ENCODE assay signal across 8 cellular contexts in genomic region chr1:157691285-157691920, GRCh38. TPM values are rescaled to one million over a fixed set of nuclear protein-coding genes. Genes with fewer than 3 reads are reported as not detected.
A peak's percentile ranks its signal among the peaks of the same experiment; 100 is the strongest.
DNase-seq lines count a peak whose midpoint lies in the region; ATAC-seq and TF ChIP-seq lines count a peak whose summit lies in the region.

No MANE protein-coding gene starts in this region.

- TF ChIP-seq POLR2A in transverse colon (IDR thresholded peaks at IDR 0.05) = no peak

- 38 to 41% methylated on average over 4 to 5 of the region's 5 CpGs for WGBS in transverse colon (ENCODE audit: low coverage in 1 of 2), 2 donors

- H3K9me3 Mint-ChIP-seq in glutamatergic neuron (ENCODE audit: unreplicated experiment) = no peaks in the 10 kb centered on the region

- CTCF ChIA-PET in HEK293 (lab: Yijun Ruan, JAX) = interaction anchor here (0.6 to 3.5 kb wide), 24 partner anchors 7 to 565 kb away, joined by 3 to 62 read pairs (median 4); partner anchors contain the start of genes FCRL2 and FCRL3

- H3K27me3 Mint-ChIP-seq in glutamatergic neuron (ENCODE audit: unreplicated experiment) = peaks cover 2% of the 10 kb centered on the region

- peaks cover 12% of the 10 kb centered on the region for H3K4me1 Mint-ChIP-seq in glutamatergic neuron (ENCODE audit: low read depth, unreplicated experiment)

- no peak overlapping the region for H3K4me3 Mint-ChIP-seq in glutamatergic neuron (ENCODE audit: unreplicated experiment)

- peak overlapping the region; percentile 41 for H3K27ac Mint-ChIP-seq in glutamatergic neuron (ENCODE audit: unreplicated experiment)

- TF ChIP-seq CTCF in HEK293 (tag by site-specific recombination; IDR thresholded peaks at IDR 0.05) = 0 out of 2 replicates have a peak, but pooled peaks have one; percentile 33
- peak; percentile 31 for TF ChIP-seq CTCF in glutamatergic neuron (IDR thresholded peaks at IDR 0.05; ENCODE audit: partially characterized antibody, unreplicated experiment)
- peak; percentile 24 to 48 (median 34) for TF ChIP-seq CTCF in transverse colon (IDR thresholded peaks at IDR 0.05)

- no peak overlapping the region for H3K27ac ChIP-seq in HEK293 (ENCODE audit: extremely low read depth, low read depth, low read length)
- H3K27ac ChIP-seq in SJCRH30 = no peak overlapping the region
- H3K27ac ChIP-seq in transverse colon = no peak overlapping the region

- no peaks in the 10 kb centered on the region for H3K4me1 ChIP-seq in HEK293 (ENCODE audit: control insufficient read depth, insufficient read depth, low read length)
- H3K4me1 ChIP-seq in SJCRH30 = no peaks in the 10 kb centered on the region
- H3K4me1 ChIP-seq in transverse colon = no peaks in the 10 kb centered on the region

- no peak overlapping the region for H3K4me3 ChIP-seq in HEK293 (ENCODE audit: low read depth, low read length)
- no peak overlapping the region for H3K4me3 ChIP-seq in SJCRH30
- H3K4me3 ChIP-seq in transverse colon = no peak overlapping the region

- no peaks in the 10 kb centered on the region for H3K27me3 ChIP-seq in SJCRH30
- H3K27me3 ChIP-seq in transverse colon = no peaks in the 10 kb centered on the region

- POLR2A ChIA-PET in HEK293 (lab: Yijun Ruan, JAX) = no interaction called here

- peaks cover 4% of the 10 kb centered on the region for H3K36me3 Mint-ChIP-seq in glutamatergic neuron (ENCODE audit: unreplicated experiment)

- no peak for TF ChIP-seq EP300 in transverse colon (IDR thresholded peaks at IDR 0.05; ENCODE audit: low read depth)

- no peaks in the 10 kb centered on the region for H3K9me3 ChIP-seq in HEK293 (ENCODE audit: control insufficient read depth, insufficient read depth, low read depth, low read length)
- no peaks in the 10 kb centered on the region for H3K9me3 ChIP-seq in SJCRH30 (replicated peaks)
- no peaks in the 10 kb centered on the region for H3K9me3 ChIP-seq in transverse colon

- in situ Hi-C loops in transverse colon (cut with MboI; ENCODE audit: low pct_ligation_motif_present in 1 of 4, low pct_unique_long_range_greater_than_20kb in 1 of 4, low sequenced_read_pairs in 3 of 4) = no loop called here

- no peak for ATAC-seq in GM19035 (IDR thresholded peaks at IDR 0.05; ENCODE audit: unreplicated experiment)
- ATAC-seq in HG03342 (IDR thresholded peaks at IDR 0.05; ENCODE audit: unreplicated experiment) = no peak

- H3K36me3 ChIP-seq in HEK293 (ENCODE audit: control insufficient read depth in 2 of 2, insufficient read depth in 1 of 2, low read length in 2 of 2) = no peaks in the 10 kb centered on the region
- H3K36me3 ChIP-seq in SJCRH30 = no peaks in the 10 kb centered on the region
- no peaks in the 10 kb centered on the region for H3K36me3 ChIP-seq in transverse colon

- peak; percentile 14 for DNase-seq in CMK (ENCODE audit: low read depth)
- DNase-seq in SJCRH30 = peak; percentile 3 to 24
- DNase-seq in glutamatergic neuron = no peak
- DNase-seq in transverse colon = no peak
- no peak for DNase-seq in GDM1 (lab: John Stamatoyannopoulos, UW)

- intact Hi-C loops in transverse colon (cut with DNase I; ENCODE audit: low total_unique reads) = no loop called here

TF ChIP-seq in HEK293, 187 proteins besides CTCF, POLR2A, EP300 and RAD21:
- TF ChIP-seq ZNF112 (tag by site-specific recombination; IDR thresholded peaks at IDR 0.05) (no peak), ZNF830 (tag by site-specific recombination; IDR thresholded peaks at IDR 0.05; ENCODE audit: low read depth) (no peak), SCRT2 (tag by site-specific recombination; IDR thresholded peaks at IDR 0.05) (no peak), ZBTB17 (tag by site-specific recombination; IDR thresholded peaks at IDR 0.05) (peak; percentile 27; the same call in 1 of the 2 replicates), ZFHX2 (tag by site-specific recombination; conservative IDR thresholded peaks at IDR 0.05) (no peak), SCRT1 (tag by site-specific recombination; IDR thresholded peaks at IDR 0.05; ENCODE audit: borderline replicate concordance) (no peak), ZNF350 (tag by site-specific recombination; IDR thresholded peaks at IDR 0.05) (no peak), ZBTB7A (tag by site-specific recombination; IDR thresholded peaks at IDR 0.05; ENCODE audit: low read depth) (no peak), ZNF596 (tag by site-specific recombination; IDR thresholded peaks at IDR 0.05) (no peak), ZNF585B (tag by site-specific recombination; IDR thresholded peaks at IDR 0.05) (no peak), ZNF623 (tag by site-specific recombination; IDR thresholded peaks at IDR 0.05) (no peak), ZNF10 (tag by site-specific recombination; IDR thresholded peaks at IDR 0.05) (no peak), ZBTB1 (tag by site-specific recombination; IDR thresholded peaks at IDR 0.05) (no peak), ZNF514 (tag by site-specific recombination; IDR thresholded peaks at IDR 0.05) (no peak), ZNF654 (tag by site-specific recombination; IDR thresholded peaks at IDR 0.05; ENCODE audit: low read depth) (peak; percentile 39; the same call in 1 of the 2 replicates), ZBTB26 (tag by site-specific recombination; optimal IDR thresholded peaks at IDR 0.05) (no peak)

RNA-seq across cellular contexts. Expression of gene FCRL3, which starts 9.2 kb away (rescaled TPM):
- total RNA-seq in SJCRH30 (2014; rRNA removed; shearing (Covaris generic)) = not detected in 2 replicates
- not detected for total RNA-seq in glutamatergic neuron (ENCODE audit: unreplicated experiment)
- 1 to 10 TPM in 2 of 4 donors, not detected in 2; 4.0 to 4.9 TPM for total RNA-seq in transverse colon

Comparison
In these comparisons a context has a peak if more than half of its experiments do, and no peak if none do; other contexts are left out.
1. DNase-seq: peak in CMK (single experiment) and SJCRH30 (2 of 2); none in glutamatergic neuron (single experiment), transverse colon (single experiment) and GDM1 (single experiment).
2. Peak in every context shown above with its lines, with median percentiles within 50 percentile points of each other: CTCF ChIP-seq.